ENCODE assay signal across 3 cellular contexts in genomic region chr1:50349242-50349565, GRCh38.
TF ChIP-seq lines count a peak whose summit lies in the region.

No MANE protein-coding gene starts in this region.

TF ChIP-seq in SK-N-SH, 30 proteins besides CTCF, POLR2A, EP300 and RAD21:
- no peak for TF ChIP-seq NRF1 (IDR thresholded peaks at IDR 0.05; ENCODE audit: low read depth, low read length)
- TF ChIP-seq TCF12 (IDR thresholded peaks at IDR 0.05), result no peak
- TF ChIP-seq RFX5 (IDR thresholded peaks at IDR 0.05; ENCODE audit: low read length), result no peak
- no peak for TF ChIP-seq RXRA (IDR thresholded peaks at IDR 0.05; ENCODE audit: borderline replicate concordance, low read depth)
- no peak for TF ChIP-seq TEAD4 (IDR thresholded peaks at IDR 0.05; ENCODE audit: borderline replicate concordance, insufficient read depth)
- no peak for TF ChIP-seq SMC3 (IDR thresholded peaks at IDR 0.05; ENCODE audit: low read depth, low read length)
- no peak for TF ChIP-seq ELF1 (IDR thresholded peaks at IDR 0.05)
- no peak for TF ChIP-seq JUND (IDR thresholded peaks at IDR 0.05)
- no peak for TF ChIP-seq FOXJ3 (CRISPR knock-in tag; IDR thresholded peaks at IDR 0.05)
- TF ChIP-seq FOSL2 (IDR thresholded peaks at IDR 0.05; ENCODE audit: borderline replicate concordance, low read depth), result no peak
- no peak for TF ChIP-seq CHD2 (IDR thresholded peaks at IDR 0.05; ENCODE audit: low read length, partially characterized antibody)
- TF ChIP-seq, protein P1, sequence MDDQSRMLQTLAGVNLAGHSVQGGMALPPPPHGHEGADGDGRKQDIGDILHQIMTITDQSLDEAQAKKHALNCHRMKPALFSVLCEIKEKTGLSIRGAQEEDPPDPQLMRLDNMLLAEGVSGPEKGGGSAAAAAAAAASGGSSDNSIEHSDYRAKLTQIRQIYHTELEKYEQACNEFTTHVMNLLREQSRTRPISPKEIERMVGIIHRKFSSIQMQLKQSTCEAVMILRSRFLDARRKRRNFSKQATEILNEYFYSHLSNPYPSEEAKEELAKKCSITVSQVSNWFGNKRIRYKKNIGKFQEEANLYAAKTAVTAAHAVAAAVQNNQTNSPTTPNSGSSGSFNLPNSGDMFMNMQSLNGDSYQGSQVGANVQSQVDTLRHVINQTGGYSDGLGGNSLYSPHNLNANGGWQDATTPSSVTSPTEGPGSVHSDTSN (IDR thresholded peaks at IDR 0.05), result no peak
- no peak for TF ChIP-seq SIN3A (IDR thresholded peaks at IDR 0.05; ENCODE audit: borderline replicate concordance, low read depth, low read length)
- TF ChIP-seq FOXM1 (IDR thresholded peaks at IDR 0.05; ENCODE audit: low read depth), result no peak
- TF ChIP-seq MAX (IDR thresholded peaks at IDR 0.05; ENCODE audit: low read depth), result no peak
- TF ChIP-seq, protein P2, sequence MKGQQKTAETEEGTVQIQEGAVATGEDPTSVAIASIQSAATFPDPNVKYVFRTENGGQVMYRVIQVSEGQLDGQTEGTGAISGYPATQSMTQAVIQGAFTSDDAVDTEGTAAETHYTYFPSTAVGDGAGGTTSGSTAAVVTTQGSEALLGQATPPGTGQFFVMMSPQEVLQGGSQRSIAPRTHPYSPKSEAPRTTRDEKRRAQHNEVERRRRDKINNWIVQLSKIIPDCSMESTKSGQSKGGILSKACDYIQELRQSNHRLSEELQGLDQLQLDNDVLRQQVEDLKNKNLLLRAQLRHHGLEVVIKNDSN (IDR thresholded peaks at IDR 0.05; ENCODE audit: borderline replicate concordance, low read depth), result no peak
- TF ChIP-seq YY1 (IDR thresholded peaks at IDR 0.05; ENCODE audit: low read depth), result no peak
- no peak for TF ChIP-seq MEF2A (IDR thresholded peaks at IDR 0.05; ENCODE audit: borderline replicate concordance, low read depth)
- no peak for TF ChIP-seq MXI1 (IDR thresholded peaks at IDR 0.05; ENCODE audit: low read depth, low read length)

TF ChIP-seq in SK-N-SH treated with all-trans-retinoic acid at 6 μM for 48 hours, 23 proteins besides CTCF, POLR2A, EP300 and RAD21:
- TF ChIP-seq ZC3H10 (CRISPR knock-in tag; IDR thresholded peaks at IDR 0.05) (no peak), ZFP3 (CRISPR knock-in tag; IDR thresholded peaks at IDR 0.05) (no peak), TCF4 (CRISPR knock-in tag; IDR thresholded peaks at IDR 0.05; ENCODE audit: borderline replicate concordance) (no peak), OSR1 (CRISPR knock-in tag; IDR thresholded peaks at IDR 0.05) (no peak), ZNF70 (CRISPR knock-in tag; IDR thresholded peaks at IDR 0.05) (no peak), ZNF8 (CRISPR knock-in tag; IDR thresholded peaks at IDR 0.05) (no peak), ZFP30 (CRISPR knock-in tag; IDR thresholded peaks at IDR 0.05) (no peak), RARB (CRISPR knock-in tag; IDR thresholded peaks at IDR 0.05) (no peak), GLIS3 (CRISPR knock-in tag; IDR thresholded peaks at IDR 0.05) (no peak), POU6F1 (CRISPR knock-in tag; IDR thresholded peaks at IDR 0.05; ENCODE audit: borderline replicate concordance, low read depth) (no peak)
- TF ChIP-seq, protein P3, sequence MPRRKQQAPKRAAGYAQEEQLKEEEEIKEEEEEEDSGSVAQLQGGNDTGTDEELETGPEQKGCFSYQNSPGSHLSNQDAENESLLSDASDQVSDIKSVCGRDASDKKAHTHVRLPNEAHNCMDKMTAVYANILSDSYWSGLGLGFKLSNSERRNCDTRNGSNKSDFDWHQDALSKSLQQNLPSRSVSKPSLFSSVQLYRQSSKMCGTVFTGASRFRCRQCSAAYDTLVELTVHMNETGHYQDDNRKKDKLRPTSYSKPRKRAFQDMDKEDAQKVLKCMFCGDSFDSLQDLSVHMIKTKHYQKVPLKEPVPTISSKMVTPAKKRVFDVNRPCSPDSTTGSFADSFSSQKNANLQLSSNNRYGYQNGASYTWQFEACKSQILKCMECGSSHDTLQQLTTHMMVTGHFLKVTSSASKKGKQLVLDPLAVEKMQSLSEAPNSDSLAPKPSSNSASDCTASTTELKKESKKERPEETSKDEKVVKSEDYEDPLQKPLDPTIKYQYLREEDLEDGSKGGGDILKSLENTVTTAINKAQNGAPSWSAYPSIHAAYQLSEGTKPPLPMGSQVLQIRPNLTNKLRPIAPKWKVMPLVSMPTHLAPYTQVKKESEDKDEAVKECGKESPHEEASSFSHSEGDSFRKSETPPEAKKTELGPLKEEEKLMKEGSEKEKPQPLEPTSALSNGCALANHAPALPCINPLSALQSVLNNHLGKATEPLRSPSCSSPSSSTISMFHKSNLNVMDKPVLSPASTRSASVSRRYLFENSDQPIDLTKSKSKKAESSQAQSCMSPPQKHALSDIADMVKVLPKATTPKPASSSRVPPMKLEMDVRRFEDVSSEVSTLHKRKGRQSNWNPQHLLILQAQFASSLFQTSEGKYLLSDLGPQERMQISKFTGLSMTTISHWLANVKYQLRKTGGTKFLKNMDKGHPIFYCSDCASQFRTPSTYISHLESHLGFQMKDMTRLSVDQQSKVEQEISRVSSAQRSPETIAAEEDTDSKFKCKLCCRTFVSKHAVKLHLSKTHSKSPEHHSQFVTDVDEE (CRISPR knock-in tag; IDR thresholded peaks at IDR 0.05), result no peak

TF ChIP-seq in GM12878, 131 proteins besides CTCF, POLR2A, EP300 and RAD21:
- TF ChIP-seq FOXK2 (IDR thresholded peaks at IDR 0.05), result no peak
- TF ChIP-seq CREM (IDR thresholded peaks at IDR 0.05; ENCODE audit: low read depth), result no peak
- TF ChIP-seq NR2C2 (IDR thresholded peaks at IDR 0.05; ENCODE audit: borderline replicate concordance, control insufficient read depth, insufficient read length, low read depth), result no peak
- TF ChIP-seq NFXL1 (IDR thresholded peaks at IDR 0.05; ENCODE audit: borderline replicate concordance), result no peak
- TF ChIP-seq ASH2L (IDR thresholded peaks at IDR 0.05; ENCODE audit: borderline replicate concordance, low read depth), result no peak
- TF ChIP-seq PAX5 (IDR thresholded peaks at IDR 0.05; ENCODE audit: borderline replicate concordance, low read depth, low read length), result no peak
- TF ChIP-seq, protein P4, sequence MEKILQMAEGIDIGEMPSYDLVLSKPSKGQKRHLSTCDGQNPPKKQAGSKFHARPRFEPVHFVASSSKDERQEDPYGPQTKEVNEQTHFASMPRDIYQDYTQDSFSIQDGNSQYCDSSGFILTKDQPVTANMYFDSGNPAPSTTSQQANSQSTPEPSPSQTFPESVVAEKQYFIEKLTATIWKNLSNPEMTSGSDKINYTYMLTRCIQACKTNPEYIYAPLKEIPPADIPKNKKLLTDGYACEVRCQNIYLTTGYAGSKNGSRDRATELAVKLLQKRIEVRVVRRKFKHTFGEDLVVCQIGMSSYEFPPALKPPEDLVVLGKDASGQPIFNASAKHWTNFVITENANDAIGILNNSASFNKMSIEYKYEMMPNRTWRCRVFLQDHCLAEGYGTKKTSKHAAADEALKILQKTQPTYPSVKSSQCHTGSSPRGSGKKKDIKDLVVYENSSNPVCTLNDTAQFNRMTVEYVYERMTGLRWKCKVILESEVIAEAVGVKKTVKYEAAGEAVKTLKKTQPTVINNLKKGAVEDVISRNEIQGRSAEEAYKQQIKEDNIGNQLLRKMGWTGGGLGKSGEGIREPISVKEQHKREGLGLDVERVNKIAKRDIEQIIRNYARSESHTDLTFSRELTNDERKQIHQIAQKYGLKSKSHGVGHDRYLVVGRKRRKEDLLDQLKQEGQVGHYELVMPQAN (conservative IDR thresholded peaks at IDR 0.05), result no peak
- no peak for TF ChIP-seq NR2C1 (IDR thresholded peaks at IDR 0.05)
TF ChIP-seq in GM12878: peak in this region for 0.
